Comparison of ENCODE assay signal across 1 cellular context in the genomic region with DNA sequence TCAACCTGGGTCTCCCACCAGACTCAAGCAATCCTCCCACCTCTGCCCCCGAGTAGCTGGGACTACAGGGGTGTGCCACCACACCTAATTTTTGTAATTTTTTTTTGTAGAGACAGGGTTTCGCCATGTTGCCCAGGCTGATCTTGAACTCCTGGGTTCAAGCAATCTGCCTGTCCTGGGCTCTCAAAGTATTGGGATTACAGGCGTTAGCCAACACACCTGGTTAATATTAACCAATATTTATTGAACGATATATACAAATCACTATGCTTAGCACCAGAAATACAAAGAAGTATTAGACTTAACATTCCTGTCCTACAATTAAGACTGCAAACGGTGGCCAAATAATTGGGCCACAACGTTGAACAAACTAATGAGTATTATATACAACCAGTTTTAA.
TF ChIP-seq lines count a peak whose summit lies in the region.

No MANE protein-coding gene starts in this region.

TF ChIP-seq in HepG2, 621 proteins besides CTCF, POLR2A, EP300 and RAD21 (continued from another document):
- TF ChIP-seq NR2F6 (IDR thresholded peaks at IDR 0.05) (no peak), NR2F6 (CRISPR knock-in tag; IDR thresholded peaks at IDR 0.05) (no peak), NFE2L1 (CRISPR knock-in tag; IDR thresholded peaks at IDR 0.05; ENCODE audit: borderline replicate concordance) (no peak)
